In genomic region chr1:232149302-232150201, GRCh38 we compare ENCODE assay signal across 2 cellular contexts.
TF ChIP-seq lines count a peak whose summit lies in the region.

No MANE protein-coding gene starts in this region.

TF ChIP-seq in HEK293, 187 proteins besides CTCF, POLR2A, EP300 and RAD21 (continued from another document and continues in another):
- TF ChIP-seq INSM2 (tag by site-specific recombination; IDR thresholded peaks at IDR 0.05) (no peak), MEIS1 (CRISPR knock-in tag; IDR thresholded peaks at IDR 0.05; ENCODE audit: borderline replicate concordance) (no peak), KLF8 (tag by site-specific recombination; IDR thresholded peaks at IDR 0.05) (no peak), ZNF23 (tag by site-specific recombination; IDR thresholded peaks at IDR 0.05; ENCODE audit: borderline replicate concordance) (no peak), ZBTB1 (tag by site-specific recombination; IDR thresholded peaks at IDR 0.05) (no peak), PRDM6 (tag by site-specific recombination; IDR thresholded peaks at IDR 0.05) (peak; percentile 79), ZNF701 (tag by site-specific recombination; IDR thresholded peaks at IDR 0.05) (no peak), SP7 (tag by site-specific recombination; IDR thresholded peaks at IDR 0.05) (no peak), ZNF169 (tag by site-specific recombination; IDR thresholded peaks at IDR 0.05) (no peak), ZNF473 (tag by site-specific recombination; IDR thresholded peaks at IDR 0.05) (no peak), ZBTB20 (tag by site-specific recombination; IDR thresholded peaks at IDR 0.05) (peak; percentile 39; the same call in 1 of the 2 replicates), YY2 (tag by site-specific recombination; IDR thresholded peaks at IDR 0.05) (no peak), ZNF548 (tag by site-specific recombination; IDR thresholded peaks at IDR 0.05) (no peak), ZEB2 (tag by site-specific recombination; IDR thresholded peaks at IDR 0.05) (peak; percentile 39; the same call in 1 of the 2 replicates), KLF9 (tag by site-specific recombination; IDR thresholded peaks at IDR 0.05; ENCODE audit: low read depth) (no peak), ZNF121 (tag by site-specific recombination; IDR thresholded peaks at IDR 0.05) (no peak), BCL11A (tag by site-specific recombination; IDR thresholded peaks at IDR 0.05; ENCODE audit: low read depth) (no peak)
- TF ChIP-seq, protein P1, sequence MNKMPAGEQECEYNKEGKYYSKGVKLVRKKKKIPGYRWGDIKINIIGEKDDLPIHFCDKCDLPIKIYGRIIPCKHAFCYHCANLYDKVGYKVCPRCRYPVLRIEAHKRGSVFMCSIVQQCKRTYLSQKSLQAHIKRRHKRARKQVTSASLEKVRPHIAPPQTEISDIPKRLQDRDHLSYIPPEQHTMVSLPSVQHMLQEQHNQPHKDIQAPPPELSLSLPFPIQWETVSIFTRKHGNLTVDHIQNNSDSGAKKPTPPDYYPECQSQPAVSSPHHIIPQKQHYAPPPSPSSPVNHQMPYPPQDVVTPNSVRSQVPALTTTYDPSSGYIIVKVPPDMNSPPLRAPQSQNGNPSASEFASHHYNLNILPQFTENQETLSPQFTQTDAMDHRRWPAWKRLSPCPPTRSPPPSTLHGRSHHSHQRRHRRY (tag by site-specific recombination; IDR thresholded peaks at IDR 0.05) = no peak
- TF ChIP-seq, protein P2, sequence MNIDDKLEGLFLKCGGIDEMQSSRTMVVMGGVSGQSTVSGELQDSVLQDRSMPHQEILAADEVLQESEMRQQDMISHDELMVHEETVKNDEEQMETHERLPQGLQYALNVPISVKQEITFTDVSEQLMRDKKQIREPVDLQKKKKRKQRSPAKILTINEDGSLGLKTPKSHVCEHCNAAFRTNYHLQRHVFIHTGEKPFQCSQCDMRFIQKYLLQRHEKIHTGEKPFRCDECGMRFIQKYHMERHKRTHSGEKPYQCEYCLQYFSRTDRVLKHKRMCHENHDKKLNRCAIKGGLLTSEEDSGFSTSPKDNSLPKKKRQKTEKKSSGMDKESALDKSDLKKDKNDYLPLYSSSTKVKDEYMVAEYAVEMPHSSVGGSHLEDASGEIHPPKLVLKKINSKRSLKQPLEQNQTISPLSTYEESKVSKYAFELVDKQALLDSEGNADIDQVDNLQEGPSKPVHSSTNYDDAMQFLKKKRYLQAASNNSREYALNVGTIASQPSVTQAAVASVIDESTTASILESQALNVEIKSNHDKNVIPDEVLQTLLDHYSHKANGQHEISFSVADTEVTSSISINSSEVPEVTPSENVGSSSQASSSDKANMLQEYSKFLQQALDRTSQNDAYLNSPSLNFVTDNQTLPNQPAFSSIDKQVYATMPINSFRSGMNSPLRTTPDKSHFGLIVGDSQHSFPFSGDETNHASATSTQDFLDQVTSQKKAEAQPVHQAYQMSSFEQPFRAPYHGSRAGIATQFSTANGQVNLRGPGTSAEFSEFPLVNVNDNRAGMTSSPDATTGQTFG (tag by site-specific recombination; IDR thresholded peaks at IDR 0.05; ENCODE audit: borderline replicate concordance) = peak; percentile 71; the same call in 1 of the 2 replicates
- TF ChIP-seq, protein P3, sequence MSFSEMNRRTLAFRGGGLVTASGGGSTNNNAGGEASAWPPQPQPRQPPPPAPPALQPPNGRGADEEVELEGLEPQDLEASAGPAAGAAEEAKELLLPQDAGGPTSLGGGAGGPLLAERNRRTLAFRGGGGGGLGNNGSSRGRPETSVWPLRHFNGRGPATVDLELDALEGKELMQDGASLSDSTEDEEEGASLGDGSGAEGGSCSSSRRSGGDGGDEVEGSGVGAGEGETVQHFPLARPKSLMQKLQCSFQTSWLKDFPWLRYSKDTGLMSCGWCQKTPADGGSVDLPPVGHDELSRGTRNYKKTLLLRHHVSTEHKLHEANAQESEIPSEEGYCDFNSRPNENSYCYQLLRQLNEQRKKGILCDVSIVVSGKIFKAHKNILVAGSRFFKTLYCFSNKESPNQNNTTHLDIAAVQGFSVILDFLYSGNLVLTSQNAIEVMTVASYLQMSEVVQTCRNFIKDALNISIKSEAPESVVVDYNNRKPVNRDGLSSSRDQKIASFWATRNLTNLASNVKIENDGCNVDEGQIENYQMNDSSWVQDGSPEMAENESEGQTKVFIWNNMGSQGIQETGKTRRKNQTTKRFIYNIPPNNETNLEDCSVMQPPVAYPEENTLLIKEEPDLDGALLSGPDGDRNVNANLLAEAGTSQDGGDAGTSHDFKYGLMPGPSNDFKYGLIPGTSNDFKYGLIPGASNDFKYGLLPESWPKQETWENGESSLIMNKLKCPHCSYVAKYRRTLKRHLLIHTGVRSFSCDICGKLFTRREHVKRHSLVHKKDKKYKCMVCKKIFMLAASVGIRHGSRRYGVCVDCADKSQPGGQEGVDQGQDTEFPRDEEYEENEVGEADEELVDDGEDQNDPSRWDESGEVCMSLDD (tag by site-specific recombination; IDR thresholded peaks at IDR 0.05) = no peak

TF ChIP-seq in SK-N-SH, 30 proteins besides CTCF, POLR2A, EP300 and RAD21 (continued from another document):
- no peak for TF ChIP-seq REST (IDR thresholded peaks at IDR 0.05; ENCODE audit: low read depth, low read length)
- no peak for TF ChIP-seq MAX (IDR thresholded peaks at IDR 0.05; ENCODE audit: low read depth)
- TF ChIP-seq GATA2 (CRISPR knock-in tag; IDR thresholded peaks at IDR 0.05) = no peak
- 0 out of 2 replicates have a peak, but pooled peaks have one; percentile 9 for TF ChIP-seq NFIC (IDR thresholded peaks at IDR 0.05; ENCODE audit: borderline replicate concordance)
- no peak for TF ChIP-seq MEF2A (IDR thresholded peaks at IDR 0.05; ENCODE audit: borderline replicate concordance, low read depth)
- TF ChIP-seq, protein P4, sequence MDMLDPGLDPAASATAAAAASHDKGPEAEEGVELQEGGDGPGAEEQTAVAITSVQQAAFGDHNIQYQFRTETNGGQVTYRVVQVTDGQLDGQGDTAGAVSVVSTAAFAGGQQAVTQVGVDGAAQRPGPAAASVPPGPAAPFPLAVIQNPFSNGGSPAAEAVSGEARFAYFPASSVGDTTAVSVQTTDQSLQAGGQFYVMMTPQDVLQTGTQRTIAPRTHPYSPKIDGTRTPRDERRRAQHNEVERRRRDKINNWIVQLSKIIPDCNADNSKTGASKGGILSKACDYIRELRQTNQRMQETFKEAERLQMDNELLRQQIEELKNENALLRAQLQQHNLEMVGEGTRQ (IDR thresholded peaks at IDR 0.05; ENCODE audit: borderline replicate concordance, low read depth, low read length) = no peak
- no peak for TF ChIP-seq RCOR1 (IDR thresholded peaks at IDR 0.05; ENCODE audit: low read length)
- TF ChIP-seq MXI1 (IDR thresholded peaks at IDR 0.05; ENCODE audit: low read depth, low read length) = no peak
- peak; percentile 73; the same call in 1 of the 2 replicates for TF ChIP-seq FOSL2 (IDR thresholded peaks at IDR 0.05; ENCODE audit: borderline replicate concordance, low read depth)
- no peak for TF ChIP-seq POLR2AphosphoS5 (IDR thresholded peaks at IDR 0.05; ENCODE audit: low read depth, low read length)
- TF ChIP-seq RXRA (IDR thresholded peaks at IDR 0.05; ENCODE audit: borderline replicate concordance, low read depth) = no peak
- no peak for TF ChIP-seq RFX5 (IDR thresholded peaks at IDR 0.05; ENCODE audit: low read length)
- 0 out of 2 replicates have a peak, but pooled peaks have one; percentile 50 for TF ChIP-seq TCF12 (IDR thresholded peaks at IDR 0.05)
- TF ChIP-seq TAF1 (IDR thresholded peaks at IDR 0.05; ENCODE audit: borderline replicate concordance, low read depth, low read length) = no peak
- TF ChIP-seq, protein P5, sequence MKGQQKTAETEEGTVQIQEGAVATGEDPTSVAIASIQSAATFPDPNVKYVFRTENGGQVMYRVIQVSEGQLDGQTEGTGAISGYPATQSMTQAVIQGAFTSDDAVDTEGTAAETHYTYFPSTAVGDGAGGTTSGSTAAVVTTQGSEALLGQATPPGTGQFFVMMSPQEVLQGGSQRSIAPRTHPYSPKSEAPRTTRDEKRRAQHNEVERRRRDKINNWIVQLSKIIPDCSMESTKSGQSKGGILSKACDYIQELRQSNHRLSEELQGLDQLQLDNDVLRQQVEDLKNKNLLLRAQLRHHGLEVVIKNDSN (IDR thresholded peaks at IDR 0.05; ENCODE audit: borderline replicate concordance, low read depth) = no peak
- no peak for TF ChIP-seq ELF1 (IDR thresholded peaks at IDR 0.05)
- TF ChIP-seq YY1 (IDR thresholded peaks at IDR 0.05; ENCODE audit: low read depth) = no peak
- no peak for TF ChIP-seq TEAD4 (IDR thresholded peaks at IDR 0.05; ENCODE audit: borderline replicate concordance, insufficient read depth)
- no peak for TF ChIP-seq FOXM1 (IDR thresholded peaks at IDR 0.05; ENCODE audit: low read depth)
- TF ChIP-seq SMC3 (IDR thresholded peaks at IDR 0.05; ENCODE audit: low read depth, low read length) = no peak
- peak; percentile 53 for TF ChIP-seq JUND (IDR thresholded peaks at IDR 0.05)
- TF ChIP-seq SIN3A (IDR thresholded peaks at IDR 0.05; ENCODE audit: borderline replicate concordance, low read depth, low read length) = no peak
- no peak for TF ChIP-seq NRF1 (IDR thresholded peaks at IDR 0.05; ENCODE audit: low read depth, low read length)
